In genomic region chr16:2037631-2038358, GRCh38 we compare ENCODE assay signal across 1 cellular context.
TF ChIP-seq lines count a peak whose summit lies in the region.

No MANE protein-coding gene starts in this region.

TF ChIP-seq in endothelial cell of umbilical vein, 7 proteins besides CTCF, POLR2A, EP300 and RAD21:
- TF ChIP-seq GATA2 (IDR thresholded peaks at IDR 0.05; ENCODE audit: insufficient read depth, insufficient read length, low read depth, low read length) (no peak), FOS (IDR thresholded peaks at IDR 0.05; ENCODE audit: borderline replicate concordance, insufficient read depth, low read length) (no peak), POLR2AphosphoS5 (IDR thresholded peaks at IDR 0.05; ENCODE audit: insufficient read depth, low read depth, low read length) (no peak), MAX (IDR thresholded peaks at IDR 0.05; ENCODE audit: insufficient read depth, insufficient read length) (no peak)
